In genomic region chr11:2419638-2420501, GRCh38 we compare ENCODE assay signal across 8 cellular contexts. TPM values are rescaled to one million over a fixed set of nuclear protein-coding genes. Genes with fewer than 3 reads are reported as not detected.
DNase-seq lines count a peak whose midpoint lies in the region; ATAC-seq and TF ChIP-seq lines count a peak whose summit lies in the region.

No MANE protein-coding gene starts in this region.

- H3K4me2 ChIP-seq in hepatocyte = no peak overlapping the region

- no peaks in the 10 kb centered on the region for H4K20me1 ChIP-seq in hepatocyte (ENCODE audit: insufficient read depth, poor library complexity, severe bottlenecking)

- ATAC-seq in sciatic nerve (peak; percentile 86), GM18517 (IDR thresholded peaks at IDR 0.05; ENCODE audit: unreplicated experiment) (no peak)

- no peak overlapping the region for H3K27ac ChIP-seq in hepatocyte

- H3K27me3 ChIP-seq in hepatocyte = no peaks in the 10 kb centered on the region

- DNase-seq in EL = peak; percentile 74
- peak; percentile 64 for DNase-seq in M059J (ENCODE audit: low read depth)
- peak in 3 of 5 donors; percentile 44 to 65 (median 47) for DNase-seq in T-helper 1 cell
- DNase-seq in astrocyte of the hippocampus (ENCODE audit: low read depth, low spot score) = peak; percentile 86
- DNase-seq in hepatocyte (ENCODE audit: low spot score) = peak; percentile 88
- peak; percentile 90 for DNase-seq in sciatic nerve (ENCODE audit: low spot score)
- DNase-seq in NCI-H187 treated with DMSO at 0.1 percent for 48 hours (lab: John Stamatoyannopoulos, UW) = no peak

- 65% methylated on average over 34 of the region's 36 CpGs for WGBS in hepatocyte (ENCODE audit: low lambda C conversion rate, missing lambda C conversion rate)

- H3K4me1 ChIP-seq in hepatocyte (ENCODE audit: insufficient read depth) = no peaks in the 10 kb centered on the region

- H3K4me3 ChIP-seq in hepatocyte = no peak overlapping the region

- no peaks in the 10 kb centered on the region for H3K9me2 ChIP-seq in hepatocyte (replicated peaks; ENCODE audit: insufficient read depth)

- intact Hi-C loops in sciatic nerve (cut with DNase I) = loop anchor here (2.0 to 5.0 kb wide), 2 partner anchors 115 to 223 kb away; no protein-coding TSS in a partner anchor

- H2AFZ ChIP-seq in hepatocyte = peak overlapping the region; percentile 34

- TF ChIP-seq CTCF in hepatocyte (IDR thresholded peaks at IDR 0.05; ENCODE audit: poor library complexity) = peak; percentile 83

- H3K9me3 ChIP-seq in hepatocyte (ENCODE audit: low read depth) = no peaks in the 10 kb centered on the region

- H3K36me3 ChIP-seq in hepatocyte (replicated peaks; ENCODE audit: insufficient read depth, low read depth) = no peaks in the 10 kb centered on the region

- H3K79me2 ChIP-seq in hepatocyte = no peaks in the 10 kb centered on the region

RNA-seq across cellular contexts. Expression of gene TSSC4, which starts 19.3 kb away (rescaled TPM):
- 20.8 and 34.9 TPM in 2 replicates for total RNA-seq in M059J (2014; rRNA removed; shearing (Covaris generic))
- total RNA-seq in hepatocyte (31.4 and 33.8 TPM in 2 replicates), sciatic nerve (41.0 TPM)
- polyA plus RNA-seq in hepatocyte = 68.5 and 85.4 TPM in 2 replicates

RNA-seq across cellular contexts. Expression of gene TRPM5, which starts 24.4 kb away (rescaled TPM):
- total RNA-seq in M059J (2014; rRNA removed; shearing (Covaris generic)) = not detected in 2 replicates
- total RNA-seq in hepatocyte (0.07 and 0.32 TPM in 2 replicates), sciatic nerve (not detected)
- 0.13 and 0.36 TPM in 2 replicates for polyA plus RNA-seq in hepatocyte

RNA-seq across cellular contexts. Expression of gene KCNQ1, which starts 24.9 kb away (rescaled TPM):
- not detected in 2 replicates for total RNA-seq in M059J (2014; rRNA removed; shearing (Covaris generic))
- total RNA-seq in hepatocyte (1.8 and 4.0 TPM in 2 replicates), sciatic nerve (6.2 TPM)
- polyA plus RNA-seq in hepatocyte = 4.9 and 6.4 TPM in 2 replicates

RNA-seq across cellular contexts. Expression of gene CD81, which starts 42.8 kb away (rescaled TPM):
- total RNA-seq in M059J (2014; rRNA removed; shearing (Covaris generic)) = 144 and 209 TPM in 2 replicates
- 216 and 233 TPM in 2 replicates for total RNA-seq in hepatocyte
- 471 and 472 TPM in 2 replicates for polyA plus RNA-seq in hepatocyte
- total RNA-seq in sciatic nerve = 618 TPM
